Comparison of ENCODE assay signal across 1 cellular context in genomic region chr1:27301052-27301422, GRCh38.
TF ChIP-seq lines count a peak whose summit lies in the region.

No MANE protein-coding gene starts in this region.

TF ChIP-seq in A549, 52 proteins besides CTCF, POLR2A, EP300 and RAD21:
- TF ChIP-seq KDM1A (IDR thresholded peaks at IDR 0.05; ENCODE audit: low read depth) (no peak), RNF2 (IDR thresholded peaks at IDR 0.05; ENCODE audit: borderline replicate concordance, low read depth) (no peak)
TF ChIP-seq in A549: peak in this region for 0.
